ENCODE assay signal across 9 cellular contexts in the genomic region with DNA sequence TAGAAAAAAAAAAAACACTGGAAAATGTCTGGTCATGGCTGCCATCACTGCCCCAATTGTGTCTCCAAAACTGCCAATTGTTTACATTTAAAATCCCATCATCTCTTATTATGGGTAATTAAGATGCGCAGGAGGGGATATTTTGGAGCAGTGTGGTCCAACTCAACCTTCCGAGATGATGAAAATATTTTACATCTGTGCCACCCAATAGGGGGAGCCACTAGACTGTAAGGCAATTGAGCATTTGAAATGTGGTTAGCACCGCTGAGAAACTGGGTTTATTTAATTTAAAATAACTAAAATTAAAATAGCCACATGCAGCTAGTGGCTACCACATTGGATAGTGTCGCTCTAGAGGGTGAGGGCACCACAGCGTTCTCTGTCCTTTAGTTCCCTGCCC. TPM values are rescaled to one million over a fixed set of nuclear protein-coding genes. Genes with fewer than 3 reads are reported as not detected.
DNase-seq lines count a peak whose midpoint lies in the region; ATAC-seq and TF ChIP-seq lines count a peak whose summit lies in the region.
"Had no signal": no experiment of that assay in that cellular context is flagged by ENCODE, and none has a peak within 500 bp of the region (broad histone marks: within the 10 kb centered on the region; RNA-seq: fewer than 3 reads in every experiment).

No MANE protein-coding gene starts in this region.

- peaks cover 9% of the 10 kb centered on the region for H3K27me3 ChIP-seq in BE2C
- H3K27me3 ChIP-seq in Peyer's patch: no peaks in the 10 kb centered on the region

- TF ChIP-seq CTCF in BE2C (IDR thresholded peaks at IDR 0.05; ENCODE audit: low read depth, low read length) (peak; percentile 51), GM12872 (IDR thresholded peaks at IDR 0.05; ENCODE audit: insufficient read depth, low read depth, low read length) (peak; percentile 44; the same call in 2 of the 3 replicates), Peyer's patch (IDR thresholded peaks at IDR 0.05) (peak in 4 of 6 experiments; percentile 25 to 48 (median 41))

- H3K4me3 ChIP-seq in BE2C (ENCODE audit: low read depth, low read length): no peak overlapping the region
- no peak overlapping the region for H3K4me3 ChIP-seq in Peyer's patch
- H3K4me3 ChIP-seq: lung had no signal

- H3K9me3 ChIP-seq in BE2C: no peaks in the 10 kb centered on the region
- no peaks in the 10 kb centered on the region for H3K9me3 ChIP-seq in Peyer's patch

- ATAC-seq in HG02642 (IDR thresholded peaks at IDR 0.05; ENCODE audit: poor library complexity, unreplicated experiment): no peak
- no peak for ATAC-seq in HG02623 (IDR thresholded peaks at IDR 0.05; ENCODE audit: unreplicated experiment)
- no peak for ATAC-seq in HG02970 (IDR thresholded peaks at IDR 0.05; ENCODE audit: low FRiP score, unreplicated experiment)
- ATAC-seq in GM21717 (IDR thresholded peaks at IDR 0.05; ENCODE audit: unreplicated experiment): no peak

- DNase-seq in BE2C (no peak), Peyer's patch (no peak), immature natural killer cell (peak; percentile 16 to 27 (median 20))

- H3K4me1 Mint-ChIP-seq in immature natural killer cell: peaks cover 4 to 8% of the 10 kb centered on the region in 2 donors

- H3K36me3 ChIP-seq in BE2C (no peaks in the 10 kb centered on the region), Peyer's patch (no peaks in the 10 kb centered on the region)

- H3K27me3 Mint-ChIP-seq in immature natural killer cell (ENCODE audit: low read depth in 3 of 3): peaks cover 0 to 6% (median 3%) of the 10 kb centered on the region in 3 donors

- TF ChIP-seq POLR2A in Peyer's patch (IDR thresholded peaks at IDR 0.05): no peak

- H3K4me1 ChIP-seq in BE2C (no peaks in the 10 kb centered on the region), Peyer's patch (peaks cover 0 to 14% (median 0%) of the 10 kb centered on the region in 4 donors)

- H3K36me3 Mint-ChIP-seq in immature natural killer cell: no peaks in the 10 kb centered on the region

- H3K4me3 Mint-ChIP-seq in immature natural killer cell: no peak overlapping the region

- H3K27ac ChIP-seq in Peyer's patch: no peak overlapping the region

- H3K27ac Mint-ChIP-seq in immature natural killer cell: no peak overlapping the region

- no peaks in the 10 kb centered on the region for H3K9me3 Mint-ChIP-seq in immature natural killer cell

RNA-seq across cellular contexts. Expression of gene MPO, which starts 3.6 kb away (rescaled TPM):
- polyA plus RNA-seq in BE2C (2012; ENCODE audit: insufficient read depth, insufficient read length, low read depth): not detected
- 1 to 10 TPM in 1 of 4 donors, not detected in 3; 1.7 TPM for total RNA-seq in Peyer's patch
- not detected for polyA plus RNA-seq in immature natural killer cell

RNA-seq across cellular contexts. Expression of gene LPO, which starts 38.7 kb away (rescaled TPM):
- not detected for polyA plus RNA-seq in BE2C (2012; ENCODE audit: insufficient read depth, insufficient read length, low read depth)
- total RNA-seq in Peyer's patch: 1 to 10 TPM in 2 of 4 donors, not detected in 2; 2.3 to 9.0 TPM
- under 1 TPM in 2 of 3 donors, not detected in 1; 0.09 to 0.22 TPM for polyA plus RNA-seq in immature natural killer cell

RNA-seq across cellular contexts. Expression of gene TSPOAP1, which starts 51.5 kb away (rescaled TPM):
- 3.1 TPM for polyA plus RNA-seq in BE2C (2012; ENCODE audit: insufficient read depth, insufficient read length, low read depth)
- 10 to 100 TPM in 2 of 4 donors, 1 to 10 TPM in 2; 9.1 to 11.9 (median 10.4) TPM for total RNA-seq in Peyer's patch
- polyA plus RNA-seq in immature natural killer cell: 10 to 100 TPM in 1 of 3 donors, 1 to 10 TPM in 2; 7.1 to 32.1 (median 8.4) TPM

RNA-seq across cellular contexts. Expression of gene MKS1, which starts 58.1 kb away (rescaled TPM):
- 25.2 TPM for polyA plus RNA-seq in BE2C (2012; ENCODE audit: insufficient read depth, insufficient read length, low read depth)
- total RNA-seq in Peyer's patch: 10 to 100 TPM in 3 of 4 donors, 1 to 10 TPM in 1; 6.7 to 20.9 (median 14.8) TPM
- polyA plus RNA-seq in immature natural killer cell: 1 to 10 TPM; 1.6 to 7.9 (median 6.4) TPM

Comparison
In these comparisons a context has a peak if more than half of its experiments do, and no peak if none do; other contexts are left out.
1. DNase-seq: peak in immature natural killer cell (3 of 3); none in BE2C (single experiment) and Peyer's patch (0 of 3).
2. Peak in every context shown above with its lines, with median percentiles within 50 percentile points of each other: CTCF ChIP-seq.